In genomic region chr11:35617687-35618496, GRCh38 we compare ENCODE assay signal across 8 cellular contexts. TPM values are rescaled to one million over a fixed set of nuclear protein-coding genes. Genes with fewer than 3 reads are reported as not detected.
DNase-seq lines count a peak whose midpoint lies in the region; FAIRE-seq and TF ChIP-seq lines count a peak whose summit lies in the region.

A gene with protein sequence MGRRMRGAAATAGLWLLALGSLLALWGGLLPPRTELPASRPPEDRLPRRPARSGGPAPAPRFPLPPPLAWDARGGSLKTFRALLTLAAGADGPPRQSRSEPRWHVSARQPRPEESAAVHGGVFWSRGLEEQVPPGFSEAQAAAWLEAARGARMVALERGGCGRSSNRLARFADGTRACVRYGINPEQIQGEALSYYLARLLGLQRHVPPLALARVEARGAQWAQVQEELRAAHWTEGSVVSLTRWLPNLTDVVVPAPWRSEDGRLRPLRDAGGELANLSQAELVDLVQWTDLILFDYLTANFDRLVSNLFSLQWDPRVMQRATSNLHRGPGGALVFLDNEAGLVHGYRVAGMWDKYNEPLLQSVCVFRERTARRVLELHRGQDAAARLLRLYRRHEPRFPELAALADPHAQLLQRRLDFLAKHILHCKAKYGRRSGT (plus strand): TSS chr11:35618460. CDS start chr11:35618637, 177 bp downstream.

- peak within 1 kb of the TSS; percentile 72 for H2AFZ ChIP-seq in endothelial cell of umbilical vein (ENCODE audit: low read depth, low read length)

- H3K27ac ChIP-seq in WERI-Rb-1 = no peak within 1 kb of the TSS
- peak within 1 kb of the TSS; percentile 92 for H3K27ac ChIP-seq in endothelial cell of umbilical vein (ENCODE audit: insufficient read depth, low read depth, low read length)
- peak within 1 kb of the TSS; percentile 63 to 86 (median 80) for H3K27ac ChIP-seq in stomach

- no peak for TF ChIP-seq EP300 in stomach (IDR thresholded peaks at IDR 0.05)

- intact Hi-C loops in endothelial cell of umbilical vein (cut with micrococcal nuclease) (loop anchor here (1.0 to 5.0 kb wide), 5 partner anchors 44 to 859 kb away; partner anchors contain the start of genes LDLRAD3 and TRIM44), stomach (cut with DNase I; ENCODE audit: low total_unique reads) (loop anchor here (5.0 to 10.0 kb wide), 3 partner anchors 197 to 649 kb away; no protein-coding TSS in a partner anchor)

- TSS peak; percentile 22 for BruUV-seq in endothelial cell of umbilical vein (replicated peaks; lab: Mats Ljungman, UMichigan)

- H3K27me3 ChIP-seq in HAP-1 (ENCODE audit: low read depth) (peaks cover 3% of the 10 kb centered on the region; the same call in 1 of the 2 replicates), WERI-Rb-1 (ENCODE audit: insufficient read depth, low read depth, severe bottlenecking) (peaks cover 27% of the 10 kb centered on the region), endothelial cell of umbilical vein (ENCODE audit: control insufficient read depth in 2 of 2, insufficient read depth in 2 of 2, low read length in 2 of 2) (peaks cover 3 to 18% of the 10 kb centered on the region in 2 experiments), stomach (peaks cover 0 to 80% (median 49%) of the 10 kb centered on the region in 3 donors)

- dilution Hi-C loops in endothelial cell of umbilical vein (cut with MboI; ENCODE audit: extremely low pct_ligation_motif_present, low sequenced_read_pairs) = loop anchor here (25.0 kb wide), 1 partner anchor 644 kb away; no protein-coding TSS in a partner anchor

- CTCF ChIA-PET in endothelial cell of umbilical vein (lab: Charles Lee) = interaction anchor here (0.7 to 4.8 kb wide), 11 partner anchors 44 to 648 kb away, joined by 3 to 152 read pairs (median 5); no protein-coding TSS in a partner anchor

- no peaks in the 10 kb centered on the region for H4K20me1 ChIP-seq in endothelial cell of umbilical vein (replicated peaks; ENCODE audit: control insufficient read depth, extremely low read depth, insufficient read depth, low read length)

- peak; percentile 98 for FAIRE-seq in endothelial cell of umbilical vein (lab: Jason Lieb, UNC)

- no peaks in the 10 kb centered on the region for H3K9me3 ChIP-seq in HAP-1
- H3K9me3 ChIP-seq in WERI-Rb-1 (ENCODE audit: severe bottlenecking) = no peaks in the 10 kb centered on the region
- H3K9me3 ChIP-seq in endothelial cell of umbilical vein (replicated peaks; ENCODE audit: control insufficient read depth, insufficient read depth, low read length) = no peaks in the 10 kb centered on the region
- H3K9me3 ChIP-seq in stomach = no peaks in the 10 kb centered on the region

- in situ Hi-C loops in HAP-1 (cut with MboI; ENCODE audit: low sequenced_read_pairs) = loop anchor here (25.0 kb wide), 1 partner anchor 844 kb away; no protein-coding TSS in a partner anchor

- POLR2A ChIA-PET in endothelial cell of umbilical vein (lab: Charles Lee) = no interaction called here

- DNase-seq in NCI-H2081 (lab: John Stamatoyannopoulos, UW) (peak; percentile 71 to 75), NCI-H2081 treated with DMSO at 0.1 percent for 48 hours (lab: John Stamatoyannopoulos, UW) (no peak), HAP-1 (ENCODE audit: low spot score in 2 of 2) (peak; percentile 55 to 82), MV-4-11 (lab: John Stamatoyannopoulos, UW) (peak; percentile 39), WERI-Rb-1 (peak; percentile 75), endothelial cell of umbilical vein (ENCODE audit: low read depth, low spot score) (peak; percentile 83), medulla oblongata (ENCODE audit: extremely low spot score) (peak; percentile 65), stomach (no peak)

- no peaks in the 10 kb centered on the region for H3K9me1 ChIP-seq in endothelial cell of umbilical vein (replicated peaks; ENCODE audit: control insufficient read depth, extremely low read depth, insufficient read depth, low read length)

- peak within 1 kb of the TSS; percentile 86 for H3K4me2 ChIP-seq in endothelial cell of umbilical vein (ENCODE audit: insufficient read depth, low read length)

- peaks cover 21% of the 10 kb centered on the region for H3K79me2 ChIP-seq in endothelial cell of umbilical vein (ENCODE audit: control insufficient read depth, insufficient read depth, low read length)

- peak within 1 kb of the TSS; percentile 96 for H3K9ac ChIP-seq in endothelial cell of umbilical vein (replicated peaks; ENCODE audit: extremely low read depth, insufficient read depth, low read length)

- TF ChIP-seq CTCF in WERI-Rb-1 (IDR thresholded peaks at IDR 0.05; ENCODE audit: low read depth, low read length) = no peak
- TF ChIP-seq CTCF in endothelial cell of umbilical vein (IDR thresholded peaks at IDR 0.05; ENCODE audit: extremely low read depth in 1 of 2, insufficient read depth in 1 of 2, low read depth in 1 of 2, low read length in 2 of 2) = no peak
- TF ChIP-seq CTCF in stomach (IDR thresholded peaks at IDR 0.05) = no peak

- no peaks in the 10 kb centered on the region for H3K36me3 ChIP-seq in HAP-1 (replicated peaks)
- no peaks in the 10 kb centered on the region for H3K36me3 ChIP-seq in WERI-Rb-1
- H3K36me3 ChIP-seq in endothelial cell of umbilical vein (ENCODE audit: control insufficient read depth in 2 of 2, extremely low read depth in 1 of 2, insufficient read depth in 2 of 2, low read length in 2 of 2) = no peaks in the 10 kb centered on the region
- no peaks in the 10 kb centered on the region for H3K36me3 ChIP-seq in stomach

- TF ChIP-seq POLR2A in endothelial cell of umbilical vein (IDR thresholded peaks at IDR 0.05; ENCODE audit: low read depth, low read length) (peak; percentile 32), stomach (IDR thresholded peaks at IDR 0.05) (no peak)

- H3K4me1 ChIP-seq in HAP-1 = peaks cover 8% of the 10 kb centered on the region; the same call in 1 of the 2 replicates
- peaks cover 32% of the 10 kb centered on the region for H3K4me1 ChIP-seq in endothelial cell of umbilical vein (ENCODE audit: control insufficient read depth, extremely low read depth, insufficient read depth, low read length)
- peaks cover 17 to 49% (median 36%) of the 10 kb centered on the region in 4 donors for H3K4me1 ChIP-seq in stomach

- 1 to 4% (median 2%) methylated on average over 27 to 51 of the region's 57 CpGs for WGBS in stomach, 5 donors

- H3K4me3 ChIP-seq in HAP-1 (peak within 1 kb of the TSS; percentile 45), WERI-Rb-1 (ENCODE audit: low read depth, low read length) (peak within 1 kb of the TSS; percentile 50), endothelial cell of umbilical vein (replicated peaks in 1 of 3; ENCODE audit: insufficient read depth in 1 of 3, low read depth in 1 of 3, low read length in 3 of 3) (peak within 1 kb of the TSS; percentile 54 to 75 (median 62)), stomach (peak within 1 kb of the TSS; percentile 60 to 77 (median 63))

TF ChIP-seq in endothelial cell of umbilical vein, 7 proteins besides CTCF, POLR2A, EP300 and RAD21:
- TF ChIP-seq FOS (IDR thresholded peaks at IDR 0.05; ENCODE audit: borderline replicate concordance, insufficient read depth, low read length) (peak; percentile 66), POLR2AphosphoS5 (IDR thresholded peaks at IDR 0.05; ENCODE audit: insufficient read depth, low read depth, low read length) (no peak), JUN (IDR thresholded peaks at IDR 0.05; ENCODE audit: borderline replicate concordance, insufficient read depth, insufficient read length, low read depth) (no peak), GATA2 (IDR thresholded peaks at IDR 0.05; ENCODE audit: insufficient read depth, insufficient read length, low read depth, low read length) (no peak), EZH2 (IDR thresholded peaks at IDR 0.05; ENCODE audit: borderline replicate concordance, low read depth, low read length, severe bottlenecking) (no peak), MYC (IDR thresholded peaks at IDR 0.05; ENCODE audit: low read depth, low read length) (peak; percentile 83)
- TF ChIP-seq, protein P1, sequence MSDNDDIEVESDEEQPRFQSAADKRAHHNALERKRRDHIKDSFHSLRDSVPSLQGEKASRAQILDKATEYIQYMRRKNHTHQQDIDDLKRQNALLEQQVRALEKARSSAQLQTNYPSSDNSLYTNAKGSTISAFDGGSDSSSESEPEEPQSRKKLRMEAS (IDR thresholded peaks at IDR 0.05; ENCODE audit: insufficient read depth, insufficient read length) = peak; percentile 55
TF ChIP-seq in endothelial cell of umbilical vein: peak in this region for 3.

RNA-seq across cellular contexts. Expression of the gene that starts here (rescaled TPM):
- total RNA-seq in endothelial cell of umbilical vein (23.7 and 26.6 TPM in 2 replicates), stomach (1 to 10 TPM in 2 of 5 donors, under 1 TPM in 1, not detected in 2; 0.45 to 5.2 (median 3.7) TPM)
- polyA plus RNA-seq in endothelial cell of umbilical vein (9.2 and 11.1 TPM in 2 replicates), stomach (1 to 10 TPM in 2 of 3 donors, under 1 TPM in 1; 0.46 to 4.2 (median 2.6) TPM)
- polyA plus RNA-seq in endothelial cell of umbilical vein (2011; cell fraction: cytosol; rRNA removed) = 7.3 and 8.4 TPM in 2 replicates
- polyA plus RNA-seq in endothelial cell of umbilical vein (2011; cell fraction: nucleus; rRNA removed) = 7.5 and 9.6 TPM in 2 replicates
- polyA plus RNA-seq in endothelial cell of umbilical vein (2012) = 14.5 and 18.8 TPM in 2 replicates
- 5.2 and 5.7 TPM in 2 replicates for polyA minus RNA-seq in endothelial cell of umbilical vein
- polyA minus RNA-seq in endothelial cell of umbilical vein (2011; cell fraction: cytosol; rRNA and poly(A)+ RNA removed) = 5.5 TPM
- polyA minus RNA-seq in endothelial cell of umbilical vein (2011; cell fraction: nucleus; rRNA and poly(A)+ RNA removed) = 3.9 and 8.0 TPM in 2 replicates

Comparison
In these comparisons a context has a peak if more than half of its experiments do, and no peak if none do; other contexts are left out.
1. DNase-seq: peak in NCI-H2081 (2 of 2), HAP-1 (2 of 2), MV-4-11 (single experiment), WERI-Rb-1 (single experiment), endothelial cell of umbilical vein (single experiment) and medulla oblongata (single experiment); none in NCI-H2081 treated with DMSO at 0.1 percent for 48 hours (single experiment) and stomach (single experiment).
2. Peak in every context shown above with its lines, with median percentiles within 50 percentile points of each other: H3K4me3 ChIP-seq.